In the genomic region with DNA sequence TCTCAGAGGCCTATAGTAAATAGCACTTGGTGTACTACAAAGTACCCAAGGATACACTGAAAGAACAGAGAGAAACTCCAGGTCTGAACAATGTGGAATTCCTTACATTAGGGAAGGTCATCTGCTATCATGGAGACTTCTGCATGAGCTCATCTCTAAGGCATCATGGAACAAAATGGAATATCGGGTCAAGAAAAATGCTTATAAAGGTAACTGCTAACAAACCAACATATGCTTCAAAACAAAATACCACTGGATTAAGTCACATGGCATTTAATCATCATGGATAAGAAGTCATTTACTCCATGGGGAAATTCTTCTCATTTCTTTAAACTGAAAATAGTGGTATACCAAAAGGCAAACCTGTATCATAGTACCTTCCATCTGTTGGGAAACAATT, we compare ENCODE assay signal across 1 cellular context.
TF ChIP-seq lines count a peak whose summit lies in the region.

No MANE protein-coding gene starts in this region.

TF ChIP-seq in GM12878, 131 proteins besides CTCF, POLR2A, EP300 and RAD21:
- TF ChIP-seq SPI1 (IDR thresholded peaks at IDR 0.05; ENCODE audit: borderline replicate concordance, insufficient read depth, low read depth, low read length) (no peak), GATAD2B (conservative IDR thresholded peaks at IDR 0.05; ENCODE audit: low read depth) (no peak), SMARCA5 (IDR thresholded peaks at IDR 0.05) (no peak), CHD2 (IDR thresholded peaks at IDR 0.05; ENCODE audit: borderline replicate concordance, low read depth, low read length) (no peak), KDM1A (IDR thresholded peaks at IDR 0.05; ENCODE audit: borderline replicate concordance) (no peak), EED (IDR thresholded peaks at IDR 0.05; ENCODE audit: low read depth) (no peak), CHD1 (IDR thresholded peaks at IDR 0.05; ENCODE audit: low read depth, low read length) (no peak), FOS (IDR thresholded peaks at IDR 0.05; ENCODE audit: borderline replicate concordance, extremely low read depth, insufficient read length) (no peak), KAT2A (conservative IDR thresholded peaks at IDR 0.05; ENCODE audit: control insufficient read depth, low read depth, low read length) (no peak), ZNF274 (IDR thresholded peaks at IDR 0.05; ENCODE audit: insufficient read depth, insufficient read length) (no peak)
- TF ChIP-seq, protein P1, sequence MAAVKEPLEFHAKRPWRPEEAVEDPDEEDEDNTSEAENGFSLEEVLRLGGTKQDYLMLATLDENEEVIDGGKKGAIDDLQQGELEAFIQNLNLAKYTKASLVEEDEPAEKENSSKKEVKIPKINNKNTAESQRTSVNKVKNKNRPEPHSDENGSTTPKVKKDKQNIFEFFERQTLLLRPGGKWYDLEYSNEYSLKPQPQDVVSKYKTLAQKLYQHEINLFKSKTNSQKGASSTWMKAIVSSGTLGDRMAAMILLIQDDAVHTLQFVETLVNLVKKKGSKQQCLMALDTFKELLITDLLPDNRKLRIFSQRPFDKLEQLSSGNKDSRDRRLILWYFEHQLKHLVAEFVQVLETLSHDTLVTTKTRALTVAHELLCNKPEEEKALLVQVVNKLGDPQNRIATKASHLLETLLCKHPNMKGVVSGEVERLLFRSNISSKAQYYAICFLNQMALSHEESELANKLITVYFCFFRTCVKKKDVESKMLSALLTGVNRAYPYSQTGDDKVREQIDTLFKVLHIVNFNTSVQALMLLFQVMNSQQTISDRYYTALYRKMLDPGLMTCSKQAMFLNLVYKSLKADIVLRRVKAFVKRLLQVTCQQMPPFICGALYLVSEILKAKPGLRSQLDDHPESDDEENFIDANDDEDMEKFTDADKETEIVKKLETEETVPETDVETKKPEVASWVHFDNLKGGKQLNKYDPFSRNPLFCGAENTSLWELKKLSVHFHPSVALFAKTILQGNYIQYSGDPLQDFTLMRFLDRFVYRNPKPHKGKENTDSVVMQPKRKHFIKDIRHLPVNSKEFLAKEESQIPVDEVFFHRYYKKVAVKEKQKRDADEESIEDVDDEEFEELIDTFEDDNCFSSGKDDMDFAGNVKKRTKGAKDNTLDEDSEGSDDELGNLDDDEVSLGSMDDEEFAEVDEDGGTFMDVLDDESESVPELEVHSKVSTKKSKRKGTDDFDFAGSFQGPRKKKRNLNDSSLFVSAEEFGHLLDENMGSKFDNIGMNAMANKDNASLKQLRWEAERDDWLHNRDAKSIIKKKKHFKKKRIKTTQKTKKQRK (IDR thresholded peaks at IDR 0.05; ENCODE audit: low read depth, low read length): no peak
- TF ChIP-seq, protein P2, sequence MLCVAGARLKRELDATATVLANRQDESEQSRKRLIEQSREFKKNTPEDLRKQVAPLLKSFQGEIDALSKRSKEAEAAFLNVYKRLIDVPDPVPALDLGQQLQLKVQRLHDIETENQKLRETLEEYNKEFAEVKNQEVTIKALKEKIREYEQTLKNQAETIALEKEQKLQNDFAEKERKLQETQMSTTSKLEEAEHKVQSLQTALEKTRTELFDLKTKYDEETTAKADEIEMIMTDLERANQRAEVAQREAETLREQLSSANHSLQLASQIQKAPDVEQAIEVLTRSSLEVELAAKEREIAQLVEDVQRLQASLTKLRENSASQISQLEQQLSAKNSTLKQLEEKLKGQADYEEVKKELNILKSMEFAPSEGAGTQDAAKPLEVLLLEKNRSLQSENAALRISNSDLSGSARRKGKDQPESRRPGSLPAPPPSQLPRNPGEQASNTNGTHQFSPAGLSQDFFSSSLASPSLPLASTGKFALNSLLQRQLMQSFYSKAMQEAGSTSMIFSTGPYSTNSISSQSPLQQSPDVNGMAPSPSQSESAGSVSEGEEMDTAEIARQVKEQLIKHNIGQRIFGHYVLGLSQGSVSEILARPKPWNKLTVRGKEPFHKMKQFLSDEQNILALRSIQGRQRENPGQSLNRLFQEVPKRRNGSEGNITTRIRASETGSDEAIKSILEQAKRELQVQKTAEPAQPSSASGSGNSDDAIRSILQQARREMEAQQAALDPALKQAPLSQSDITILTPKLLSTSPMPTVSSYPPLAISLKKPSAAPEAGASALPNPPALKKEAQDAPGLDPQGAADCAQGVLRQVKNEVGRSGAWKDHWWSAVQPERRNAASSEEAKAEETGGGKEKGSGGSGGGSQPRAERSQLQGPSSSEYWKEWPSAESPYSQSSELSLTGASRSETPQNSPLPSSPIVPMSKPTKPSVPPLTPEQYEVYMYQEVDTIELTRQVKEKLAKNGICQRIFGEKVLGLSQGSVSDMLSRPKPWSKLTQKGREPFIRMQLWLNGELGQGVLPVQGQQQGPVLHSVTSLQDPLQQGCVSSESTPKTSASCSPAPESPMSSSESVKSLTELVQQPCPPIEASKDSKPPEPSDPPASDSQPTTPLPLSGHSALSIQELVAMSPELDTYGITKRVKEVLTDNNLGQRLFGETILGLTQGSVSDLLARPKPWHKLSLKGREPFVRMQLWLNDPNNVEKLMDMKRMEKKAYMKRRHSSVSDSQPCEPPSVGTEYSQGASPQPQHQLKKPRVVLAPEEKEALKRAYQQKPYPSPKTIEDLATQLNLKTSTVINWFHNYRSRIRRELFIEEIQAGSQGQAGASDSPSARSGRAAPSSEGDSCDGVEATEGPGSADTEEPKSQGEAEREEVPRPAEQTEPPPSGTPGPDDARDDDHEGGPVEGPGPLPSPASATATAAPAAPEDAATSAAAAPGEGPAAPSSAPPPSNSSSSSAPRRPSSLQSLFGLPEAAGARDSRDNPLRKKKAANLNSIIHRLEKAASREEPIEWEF (IDR thresholded peaks at IDR 0.05; ENCODE audit: insufficient replicate concordance, low read depth, low read length): no peak
- TF ChIP-seq, protein P3, sequence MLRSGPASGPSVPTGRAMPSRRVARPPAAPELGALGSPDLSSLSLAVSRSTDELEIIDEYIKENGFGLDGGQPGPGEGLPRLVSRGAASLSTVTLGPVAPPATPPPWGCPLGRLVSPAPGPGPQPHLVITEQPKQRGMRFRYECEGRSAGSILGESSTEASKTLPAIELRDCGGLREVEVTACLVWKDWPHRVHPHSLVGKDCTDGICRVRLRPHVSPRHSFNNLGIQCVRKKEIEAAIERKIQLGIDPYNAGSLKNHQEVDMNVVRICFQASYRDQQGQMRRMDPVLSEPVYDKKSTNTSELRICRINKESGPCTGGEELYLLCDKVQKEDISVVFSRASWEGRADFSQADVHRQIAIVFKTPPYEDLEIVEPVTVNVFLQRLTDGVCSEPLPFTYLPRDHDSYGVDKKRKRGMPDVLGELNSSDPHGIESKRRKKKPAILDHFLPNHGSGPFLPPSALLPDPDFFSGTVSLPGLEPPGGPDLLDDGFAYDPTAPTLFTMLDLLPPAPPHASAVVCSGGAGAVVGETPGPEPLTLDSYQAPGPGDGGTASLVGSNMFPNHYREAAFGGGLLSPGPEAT (IDR thresholded peaks at IDR 0.05; ENCODE audit: low read depth): no peak
- TF ChIP-seq, protein P4, sequence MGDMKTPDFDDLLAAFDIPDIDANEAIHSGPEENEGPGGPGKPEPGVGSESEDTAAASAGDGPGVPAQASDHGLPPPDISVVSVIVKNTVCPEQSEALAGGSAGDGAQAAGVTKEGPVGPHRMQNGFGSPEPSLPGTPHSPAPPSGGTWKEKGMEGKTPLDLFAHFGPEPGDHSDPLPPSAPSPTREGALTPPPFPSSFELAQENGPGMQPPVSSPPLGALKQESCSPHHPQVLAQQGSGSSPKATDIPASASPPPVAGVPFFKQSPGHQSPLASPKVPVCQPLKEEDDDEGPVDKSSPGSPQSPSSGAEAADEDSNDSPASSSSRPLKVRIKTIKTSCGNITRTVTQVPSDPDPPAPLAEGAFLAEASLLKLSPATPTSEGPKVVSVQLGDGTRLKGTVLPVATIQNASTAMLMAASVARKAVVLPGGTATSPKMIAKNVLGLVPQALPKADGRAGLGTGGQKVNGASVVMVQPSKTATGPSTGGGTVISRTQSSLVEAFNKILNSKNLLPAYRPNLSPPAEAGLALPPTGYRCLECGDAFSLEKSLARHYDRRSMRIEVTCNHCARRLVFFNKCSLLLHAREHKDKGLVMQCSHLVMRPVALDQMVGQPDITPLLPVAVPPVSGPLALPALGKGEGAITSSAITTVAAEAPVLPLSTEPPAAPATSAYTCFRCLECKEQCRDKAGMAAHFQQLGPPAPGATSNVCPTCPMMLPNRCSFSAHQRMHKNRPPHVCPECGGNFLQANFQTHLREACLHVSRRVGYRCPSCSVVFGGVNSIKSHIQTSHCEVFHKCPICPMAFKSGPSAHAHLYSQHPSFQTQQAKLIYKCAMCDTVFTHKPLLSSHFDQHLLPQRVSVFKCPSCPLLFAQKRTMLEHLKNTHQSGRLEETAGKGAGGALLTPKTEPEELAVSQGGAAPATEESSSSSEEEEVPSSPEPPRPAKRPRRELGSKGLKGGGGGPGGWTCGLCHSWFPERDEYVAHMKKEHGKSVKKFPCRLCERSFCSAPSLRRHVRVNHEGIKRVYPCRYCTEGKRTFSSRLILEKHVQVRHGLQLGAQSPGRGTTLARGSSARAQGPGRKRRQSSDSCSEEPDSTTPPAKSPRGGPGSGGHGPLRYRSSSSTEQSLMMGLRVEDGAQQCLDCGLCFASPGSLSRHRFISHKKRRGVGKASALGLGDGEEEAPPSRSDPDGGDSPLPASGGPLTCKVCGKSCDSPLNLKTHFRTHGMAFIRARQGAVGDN (IDR thresholded peaks at IDR 0.05): no peak
